ENCODE assay signal across 28 cellular contexts in the genomic region with DNA sequence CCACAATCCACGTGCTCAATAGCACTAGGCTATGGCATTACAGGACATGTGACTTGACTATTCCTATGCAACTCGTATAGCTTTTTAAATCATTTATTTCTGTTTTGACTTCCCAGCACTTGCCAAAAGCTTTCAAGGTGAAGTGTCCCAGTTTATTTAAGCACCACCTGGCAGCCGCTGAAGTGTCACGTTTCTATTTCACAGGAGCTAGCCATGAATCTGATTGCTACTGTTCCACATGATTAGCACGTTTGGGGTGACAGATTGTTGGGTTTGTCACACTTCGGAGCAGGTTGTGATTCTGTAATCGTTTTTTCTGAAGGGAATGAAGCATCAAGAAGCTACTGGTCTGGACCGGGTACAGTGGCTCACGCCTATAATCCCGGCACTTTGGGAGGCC. TPM values are rescaled to one million over a fixed set of nuclear protein-coding genes. Genes with fewer than 3 reads are reported as not detected.
DNase-seq lines count a peak whose midpoint lies in the region; TF ChIP-seq lines count a peak whose summit lies in the region.
"Had no signal": no experiment of that assay in that cellular context is flagged by ENCODE, and none has a peak within 500 bp of the region (broad histone marks: within the 10 kb centered on the region; RNA-seq: fewer than 3 reads in every experiment).

No MANE protein-coding gene starts in this region.

- H2AK5ac ChIP-seq in mesendoderm (ENCODE audit: low read length), result no peak overlapping the region
- no peak overlapping the region for H2AK5ac ChIP-seq in trophoblast cell (ENCODE audit: low read length)

- no peak overlapping the region for H2BK5ac ChIP-seq in mesendoderm (ENCODE audit: low read length)
- H2BK5ac ChIP-seq in trophoblast cell (ENCODE audit: low read depth, low read length, poor library complexity), result no peak overlapping the region

- H4K5ac ChIP-seq in mesendoderm (ENCODE audit: low read length), result no peak overlapping the region

- H3K27me3 ChIP-seq in mesendoderm (ENCODE audit: insufficient read depth, low read length, poor library complexity) (no peaks in the 10 kb centered on the region), trophoblast cell (ENCODE audit: insufficient read depth, low read length) (no peaks in the 10 kb centered on the region)
- H3K27me3 ChIP-seq: ascending aorta, spleen, upper lobe of left lung had no signal

- H3K4ac ChIP-seq in mesendoderm (ENCODE audit: low read depth, low read length) (no peak overlapping the region), trophoblast cell (ENCODE audit: low read depth, low read length) (no peak overlapping the region)

- H3K23ac ChIP-seq in mesendoderm (ENCODE audit: low read length), result no peak overlapping the region
- H3K23ac ChIP-seq in trophoblast cell (ENCODE audit: low read length), result no peak overlapping the region

- no peak overlapping the region for H3K4me2 ChIP-seq in mesendoderm (ENCODE audit: low read length)
- no peak overlapping the region for H3K4me2 ChIP-seq in trophoblast cell (ENCODE audit: low read length)

- no peak overlapping the region for H3K27ac Mint-ChIP-seq in chondrocyte (ENCODE audit: unreplicated experiment)
- H3K27ac Mint-ChIP-seq: activated naive CD4-positive, alpha-beta T cell treated with anti-CD3 and anti-CD28 coated beads, Interleukin-2, amount 50 U/mL, for 72 hours; activated T-helper 17 cell treated with anti-CD3 and anti-CD28 coated beads, Interleukin-2, amount 50 U/mL, for 72 hours; naive B cell; stimulated activated naive CD8-positive, alpha-beta T cell treated with anti-CD3 and anti-CD28 coated beads, Interleukin-15, amount 100 ng/mL, for 72 hours had no signal

- H2BK120ac ChIP-seq in mesendoderm (ENCODE audit: low read depth, low read length), result no peak overlapping the region
- no peak overlapping the region for H2BK120ac ChIP-seq in trophoblast cell (ENCODE audit: insufficient read depth, low read length, poor library complexity)

- H3K9me3 Mint-ChIP-seq in chondrocyte (ENCODE audit: low read depth), result no peaks in the 10 kb centered on the region
- H3K9me3 Mint-ChIP-seq: activated naive CD4-positive, alpha-beta T cell treated with anti-CD3 and anti-CD28 coated beads, Interleukin-2, amount 50 U/mL, for 72 hours; activated T-helper 17 cell treated with anti-CD3 and anti-CD28 coated beads, Interleukin-2, amount 50 U/mL, for 72 hours; central memory CD8-positive, alpha-beta T cell; naive B cell; stimulated activated naive CD8-positive, alpha-beta T cell treated with anti-CD3 and anti-CD28 coated beads, Interleukin-15, amount 100 ng/mL, for 72 hours had no signal

- no CpG with 5 or more reads among the region's 10 CpGs for WGBS in mesendoderm (ENCODE audit: extremely low coverage, insufficient coverage, low lambda C conversion rate)
- WGBS in trophoblast cell (ENCODE audit: extremely low coverage, insufficient coverage, insufficient read length), result no CpG with 5 or more reads among the region's 10 CpGs

- H3K9me3 ChIP-seq in trophoblast cell (ENCODE audit: insufficient read depth, low read depth, low read length), result no peaks in the 10 kb centered on the region
- H3K9me3 ChIP-seq: ascending aorta, heart left ventricle, spleen, upper lobe of left lung had no signal

- no peak overlapping the region for H3K4me3 ChIP-seq in mesendoderm (ENCODE audit: low read length)
- no peak overlapping the region for H3K4me3 ChIP-seq in trophoblast cell (ENCODE audit: low read depth, low read length)
- H3K4me3 ChIP-seq: ascending aorta, heart left ventricle, SK-N-MC, spleen, upper lobe of left lung had no signal

- H3K79me2 ChIP-seq in mesendoderm (ENCODE audit: control insufficient read depth, insufficient read depth, low read length) (no peaks in the 10 kb centered on the region), trophoblast cell (ENCODE audit: control insufficient read depth, insufficient read depth, low read length, poor library complexity) (no peaks in the 10 kb centered on the region)

- no peaks in the 10 kb centered on the region for H3K4me1 Mint-ChIP-seq in chondrocyte (ENCODE audit: low read depth)
- H3K4me1 Mint-ChIP-seq: activated T-helper 17 cell treated with anti-CD3 and anti-CD28 coated beads, Interleukin-2, amount 50 U/mL, for 72 hours; central memory CD8-positive, alpha-beta T cell; naive B cell; stimulated activated naive CD8-positive, alpha-beta T cell treated with anti-CD3 and anti-CD28 coated beads, Interleukin-15, amount 100 ng/mL, for 72 hours had no signal

- no peak overlapping the region for H4K12ac ChIP-seq in trophoblast cell (ENCODE audit: low read depth, low read length)

- TF ChIP-seq CTCF in chondrocyte (IDR thresholded peaks at IDR 0.05), result no peak

- DNase-seq in DMS53 (lab: John Stamatoyannopoulos, UW), result peak; percentile 55
- no peak for DNase-seq in DMS53 treated with DMSO at 0.1 percent for 48 hours (lab: John Stamatoyannopoulos, UW; ENCODE audit: unreplicated experiment)
- DNase-seq in NCI-H187 (lab: John Stamatoyannopoulos, UW), result peak; percentile 67 to 73
- peak; percentile 79 for DNase-seq in NCI-H510A treated with DMSO at 0.1 percent for 48 hours (lab: John Stamatoyannopoulos, UW)
- DNase-seq in mesendoderm, result peak; percentile 43
- DNase-seq in trophoblast cell, result no peak
- no peak for DNase-seq in chondrocyte (ENCODE audit: low spot score)
- DNase-seq in superior temporal gyrus (ENCODE audit: extremely low spot score), result no peak
- DNase-seq: 8988T; activated CD4-positive, alpha-beta T cell treated with anti-CD3 and anti-CD28 coated beads, Interleukin-2, amount 50 U/mL, for 1 hour; AML-193; heart left ventricle; left cardiac atrium; naive B cell; NCI-H226; occipital lobe; retina; spleen; stimulated activated naive CD8-positive, alpha-beta T cell treated with anti-CD3 and anti-CD28 coated beads, Interleukin-15, amount 100 ng/mL, for 72 hours; T-helper 2 cell had no signal

- H3K27me3 Mint-ChIP-seq in chondrocyte (ENCODE audit: low read depth), result no peaks in the 10 kb centered on the region
- H3K27me3 Mint-ChIP-seq: activated T-helper 17 cell treated with anti-CD3 and anti-CD28 coated beads, Interleukin-2, amount 50 U/mL, for 72 hours; central memory CD8-positive, alpha-beta T cell; stimulated activated naive CD8-positive, alpha-beta T cell treated with anti-CD3 and anti-CD28 coated beads, Interleukin-15, amount 100 ng/mL, for 72 hours had no signal

- no peak overlapping the region for H3K14ac ChIP-seq in trophoblast cell (ENCODE audit: low read length)

- no peak overlapping the region for H3K27ac ChIP-seq in mesendoderm (ENCODE audit: low read depth, low read length)
- no peak overlapping the region for H3K27ac ChIP-seq in trophoblast cell (ENCODE audit: low read depth, low read length)
- H3K27ac ChIP-seq: ascending aorta, epithelial cell of prostate, heart left ventricle, SK-N-MC, spleen, upper lobe of left lung, VCaP had no signal

- no peak overlapping the region for H2AFZ ChIP-seq in trophoblast cell (ENCODE audit: insufficient read depth, low read length, poor library complexity)

- no peak overlapping the region for H2BK12ac ChIP-seq in trophoblast cell (ENCODE audit: low read length)

- H4K91ac ChIP-seq in trophoblast cell (ENCODE audit: low read depth, low read length), result no peak overlapping the region

- no peak overlapping the region for H3K18ac ChIP-seq in mesendoderm (ENCODE audit: low read length)
- no peak overlapping the region for H3K18ac ChIP-seq in trophoblast cell (ENCODE audit: low read length)

- H4K8ac ChIP-seq in mesendoderm (ENCODE audit: low read depth, low read length) (no peak overlapping the region), trophoblast cell (ENCODE audit: low read depth, low read length) (no peak overlapping the region)

- no peak overlapping the region for H2BK15ac ChIP-seq in mesendoderm (replicated peaks; ENCODE audit: low read depth)

- H3K4me1 ChIP-seq in mesendoderm (ENCODE audit: control insufficient read depth, low read depth, low read length) (no peaks in the 10 kb centered on the region), trophoblast cell (ENCODE audit: control insufficient read depth in 1 of 2, insufficient read depth in 2 of 2, low read length in 2 of 2) (no peaks in the 10 kb centered on the region)
- H3K4me1 ChIP-seq: ascending aorta, heart left ventricle, spleen, upper lobe of left lung had no signal

- H3K36me3 Mint-ChIP-seq in chondrocyte (ENCODE audit: low read depth), result no peaks in the 10 kb centered on the region
- H3K36me3 Mint-ChIP-seq: activated naive CD4-positive, alpha-beta T cell treated with anti-CD3 and anti-CD28 coated beads, Interleukin-2, amount 50 U/mL, for 72 hours; naive B cell had no signal

- no peak overlapping the region for H3K9ac ChIP-seq in mesendoderm (ENCODE audit: low read length)
- H3K9ac ChIP-seq in trophoblast cell (ENCODE audit: low read length), result no peak overlapping the region

- no peak overlapping the region for H3K56ac ChIP-seq in mesendoderm (ENCODE audit: low read length)

- no peaks in the 10 kb centered on the region for H3K36me3 ChIP-seq in mesendoderm (ENCODE audit: control insufficient read depth, insufficient read depth, low read length)
- no peaks in the 10 kb centered on the region for H3K36me3 ChIP-seq in trophoblast cell (ENCODE audit: control insufficient read depth in 1 of 2, insufficient read depth in 2 of 2, low read length in 2 of 2)
- H3K36me3 ChIP-seq: ascending aorta, heart left ventricle, spleen, upper lobe of left lung had no signal

- H3K79me1 ChIP-seq in mesendoderm (ENCODE audit: low read length) (no peaks in the 10 kb centered on the region), trophoblast cell (ENCODE audit: low read length) (no peaks in the 10 kb centered on the region)

- H3K4me3 Mint-ChIP-seq in chondrocyte (ENCODE audit: unreplicated experiment), result no peak overlapping the region
- H3K4me3 Mint-ChIP-seq: activated T-helper 17 cell treated with anti-CD3 and anti-CD28 coated beads, Interleukin-2, amount 50 U/mL, for 72 hours; central memory CD8-positive, alpha-beta T cell; naive B cell; stimulated activated naive CD8-positive, alpha-beta T cell treated with anti-CD3 and anti-CD28 coated beads, Interleukin-15, amount 100 ng/mL, for 72 hours had no signal

RNA-seq across cellular contexts. Expression of gene BICDL1, which starts 39.9 kb away (rescaled TPM):
- 6.9 TPM for polyA plus RNA-seq in mesendoderm (2013, experiment 1 of 2)
- polyA plus RNA-seq in mesendoderm (2013, experiment 2 of 2), result 7.8 TPM
- 3.3 and 4.4 TPM in 2 replicates for polyA plus RNA-seq in trophoblast cell (2013)
- total RNA-seq in chondrocyte, result 0.12 to 0.45 TPM (median 0.26 TPM) in 3 replicates
- total RNA-seq: ascending aorta had no signal

Comparison
In these comparisons a context has a peak if more than half of its experiments do, and no peak if none do; other contexts are left out.
1. DNase-seq: peak in DMS53 (single experiment), NCI-H187 (2 of 2), NCI-H510A treated with DMSO at 0.1 percent for 48 hours (single experiment) and mesendoderm (single experiment); none in DMS53 treated with DMSO at 0.1 percent for 48 hours (single experiment), trophoblast cell (0 of 2), chondrocyte (single experiment) and superior temporal gyrus (single experiment).